ENCODE assay signal across 1 cellular context in the genomic region with DNA sequence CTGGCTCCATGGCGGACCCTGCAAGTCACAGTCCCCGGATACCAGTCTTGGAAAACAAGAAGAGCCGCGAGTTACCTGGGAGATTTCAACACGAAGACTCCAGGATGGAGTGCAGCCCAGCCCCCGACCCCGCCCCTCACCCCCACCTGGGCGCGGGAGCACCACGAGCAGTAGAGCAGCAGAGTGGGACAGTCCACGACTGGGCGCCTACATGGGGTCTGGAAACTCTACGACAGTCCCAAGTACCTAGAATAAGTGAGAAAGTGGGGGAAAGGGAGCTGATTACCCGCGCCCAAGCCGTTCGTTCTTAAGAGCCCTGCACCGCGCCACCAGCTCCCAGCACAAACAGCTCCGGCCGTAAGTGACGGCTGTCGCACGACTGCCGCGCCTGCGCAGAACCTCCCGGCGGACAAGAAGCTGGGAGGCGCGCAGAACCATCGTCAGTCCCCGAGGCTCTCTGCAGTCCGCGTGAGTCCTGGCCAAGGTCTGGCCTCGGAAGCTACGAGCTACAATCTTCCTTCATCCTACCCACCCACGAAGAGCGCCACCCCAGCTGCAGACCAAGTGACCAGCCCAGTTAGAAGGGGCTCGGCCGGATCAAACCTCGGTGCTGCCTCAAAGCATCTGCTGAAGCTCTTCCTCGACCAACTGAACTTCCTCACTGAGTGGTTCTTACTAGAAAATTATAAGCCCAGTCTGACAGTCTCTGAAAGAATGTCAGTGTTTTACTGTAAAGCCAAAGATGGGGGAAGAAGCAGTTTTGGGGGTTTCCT.
TF ChIP-seq lines count a peak whose summit lies in the region.

A gene (minus strand): TSS at position 359 of the 773 bp plus-strand sequence. CDS start 349 bp downstream, at position 10.

TF ChIP-seq in GM12878, 131 proteins besides CTCF, POLR2A, EP300 and RAD21 (continued from another document):
- TF ChIP-seq CBFB (IDR thresholded peaks at IDR 0.05; ENCODE audit: low read depth) (no peak; the same call in 1 of the 2 replicates), SUZ12 (IDR thresholded peaks at IDR 0.05; ENCODE audit: unreplicated experiment) (no peak), NR2C2 (IDR thresholded peaks at IDR 0.05; ENCODE audit: borderline replicate concordance, control insufficient read depth, insufficient read length, low read depth) (no peak), EGR1 (IDR thresholded peaks at IDR 0.05; ENCODE audit: borderline replicate concordance in 1 of 2, low read depth in 2 of 2, low read length in 2 of 2) (0 out of 3 replicates have a peak, but pooled peaks of 1 of the 2 experiments have one; percentile 15), RELA (IDR thresholded peaks at IDR 0.05; ENCODE audit: borderline replicate concordance, partially characterized antibody) (peak; percentile 59), JUND (IDR thresholded peaks at IDR 0.05; ENCODE audit: low read depth, low read length) (no peak), SMC3 (IDR thresholded peaks at IDR 0.05; ENCODE audit: borderline replicate concordance, low read length) (0 out of 2 replicates have a peak, but pooled peaks have one; percentile 6)
- TF ChIP-seq, protein P1, sequence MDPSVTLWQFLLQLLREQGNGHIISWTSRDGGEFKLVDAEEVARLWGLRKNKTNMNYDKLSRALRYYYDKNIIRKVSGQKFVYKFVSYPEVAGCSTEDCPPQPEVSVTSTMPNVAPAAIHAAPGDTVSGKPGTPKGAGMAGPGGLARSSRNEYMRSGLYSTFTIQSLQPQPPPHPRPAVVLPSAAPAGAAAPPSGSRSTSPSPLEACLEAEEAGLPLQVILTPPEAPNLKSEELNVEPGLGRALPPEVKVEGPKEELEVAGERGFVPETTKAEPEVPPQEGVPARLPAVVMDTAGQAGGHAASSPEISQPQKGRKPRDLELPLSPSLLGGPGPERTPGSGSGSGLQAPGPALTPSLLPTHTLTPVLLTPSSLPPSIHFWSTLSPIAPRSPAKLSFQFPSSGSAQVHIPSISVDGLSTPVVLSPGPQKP (IDR thresholded peaks at IDR 0.05; ENCODE audit: low read depth, low read length): 0 out of 2 replicates have a peak, but pooled peaks have one; percentile 9
- TF ChIP-seq, protein P2, sequence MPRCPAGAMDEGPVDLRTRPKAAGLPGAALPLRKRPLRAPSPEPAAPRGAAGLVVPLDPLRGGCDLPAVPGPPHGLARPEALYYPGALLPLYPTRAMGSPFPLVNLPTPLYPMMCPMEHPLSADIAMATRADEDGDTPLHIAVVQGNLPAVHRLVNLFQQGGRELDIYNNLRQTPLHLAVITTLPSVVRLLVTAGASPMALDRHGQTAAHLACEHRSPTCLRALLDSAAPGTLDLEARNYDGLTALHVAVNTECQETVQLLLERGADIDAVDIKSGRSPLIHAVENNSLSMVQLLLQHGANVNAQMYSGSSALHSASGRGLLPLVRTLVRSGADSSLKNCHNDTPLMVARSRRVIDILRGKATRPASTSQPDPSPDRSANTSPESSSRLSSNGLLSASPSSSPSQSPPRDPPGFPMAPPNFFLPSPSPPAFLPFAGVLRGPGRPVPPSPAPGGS (IDR thresholded peaks at IDR 0.05; ENCODE audit: borderline replicate concordance, insufficient read depth, low read depth, low read length, poor library complexity, severe bottlenecking): no peak
- TF ChIP-seq, protein P3, sequence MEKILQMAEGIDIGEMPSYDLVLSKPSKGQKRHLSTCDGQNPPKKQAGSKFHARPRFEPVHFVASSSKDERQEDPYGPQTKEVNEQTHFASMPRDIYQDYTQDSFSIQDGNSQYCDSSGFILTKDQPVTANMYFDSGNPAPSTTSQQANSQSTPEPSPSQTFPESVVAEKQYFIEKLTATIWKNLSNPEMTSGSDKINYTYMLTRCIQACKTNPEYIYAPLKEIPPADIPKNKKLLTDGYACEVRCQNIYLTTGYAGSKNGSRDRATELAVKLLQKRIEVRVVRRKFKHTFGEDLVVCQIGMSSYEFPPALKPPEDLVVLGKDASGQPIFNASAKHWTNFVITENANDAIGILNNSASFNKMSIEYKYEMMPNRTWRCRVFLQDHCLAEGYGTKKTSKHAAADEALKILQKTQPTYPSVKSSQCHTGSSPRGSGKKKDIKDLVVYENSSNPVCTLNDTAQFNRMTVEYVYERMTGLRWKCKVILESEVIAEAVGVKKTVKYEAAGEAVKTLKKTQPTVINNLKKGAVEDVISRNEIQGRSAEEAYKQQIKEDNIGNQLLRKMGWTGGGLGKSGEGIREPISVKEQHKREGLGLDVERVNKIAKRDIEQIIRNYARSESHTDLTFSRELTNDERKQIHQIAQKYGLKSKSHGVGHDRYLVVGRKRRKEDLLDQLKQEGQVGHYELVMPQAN (conservative IDR thresholded peaks at IDR 0.05): peak; percentile 55
- TF ChIP-seq, protein P4, sequence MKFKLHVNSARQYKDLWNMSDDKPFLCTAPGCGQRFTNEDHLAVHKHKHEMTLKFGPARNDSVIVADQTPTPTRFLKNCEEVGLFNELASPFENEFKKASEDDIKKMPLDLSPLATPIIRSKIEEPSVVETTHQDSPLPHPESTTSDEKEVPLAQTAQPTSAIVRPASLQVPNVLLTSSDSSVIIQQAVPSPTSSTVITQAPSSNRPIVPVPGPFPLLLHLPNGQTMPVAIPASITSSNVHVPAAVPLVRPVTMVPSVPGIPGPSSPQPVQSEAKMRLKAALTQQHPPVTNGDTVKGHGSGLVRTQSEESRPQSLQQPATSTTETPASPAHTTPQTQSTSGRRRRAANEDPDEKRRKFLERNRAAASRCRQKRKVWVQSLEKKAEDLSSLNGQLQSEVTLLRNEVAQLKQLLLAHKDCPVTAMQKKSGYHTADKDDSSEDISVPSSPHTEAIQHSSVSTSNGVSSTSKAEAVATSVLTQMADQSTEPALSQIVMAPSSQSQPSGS (IDR thresholded peaks at IDR 0.05; ENCODE audit: low read length): no peak
TF ChIP-seq in GM12878: peak in this region for 47.
